In genomic region chr10:70820976-70821750, GRCh38 we compare ENCODE assay signal across 14 cellular contexts. TPM values are rescaled to one million over a fixed set of nuclear protein-coding genes. Genes with fewer than 3 reads are reported as not detected.
DNase-seq lines count a peak whose midpoint lies in the region; ATAC-seq, FAIRE-seq and TF ChIP-seq lines count a peak whose summit lies in the region.
"Had no signal": no experiment of that assay in that cellular context is flagged by ENCODE, and none has a peak within 500 bp of the region (broad histone marks: within the 10 kb centered on the region; RNA-seq: fewer than 3 reads in every experiment).

No MANE protein-coding gene starts in this region.

- H3K9me3 ChIP-seq in K562 (replicated peaks; ENCODE audit: control insufficient read depth, insufficient read depth, low read depth, low read length) (no peaks in the 10 kb centered on the region), smooth muscle cell (replicated peaks; ENCODE audit: low read depth) (no peaks in the 10 kb centered on the region)

- no peak for ATAC-seq in K562
- ATAC-seq in GM19397 (IDR thresholded peaks at IDR 0.05; ENCODE audit: unreplicated experiment), result no peak

- no peaks in the 10 kb centered on the region for H3K9me1 ChIP-seq in K562 (ENCODE audit: control insufficient read depth, insufficient read depth, low read length)

- H3K27ac Mint-ChIP-seq in activated naive CD4-positive, alpha-beta T cell treated with anti-CD3 and anti-CD28 coated beads, Interleukin-2, amount 50 U/mL, for 24 hours, result peak overlapping the region; percentile 19

- no TSS peak for BruUV-seq in K562 (replicated peaks; lab: Mats Ljungman, UMichigan)

- H3K4me3 ChIP-seq in K562 (no peak overlapping the region), smooth muscle cell (no peak overlapping the region)

- peaks cover 4% of the 10 kb centered on the region; the same call in 1 of the 3 replicates for H3K36me3 ChIP-seq in K562 (ENCODE audit: control insufficient read depth, insufficient read depth, low read length)
- no peaks in the 10 kb centered on the region for H3K36me3 ChIP-seq in smooth muscle cell (ENCODE audit: low read depth)

- no peak overlapping the region for H2AFZ ChIP-seq in K562 (ENCODE audit: low read depth, low read length)
- no peak overlapping the region for H2AFZ ChIP-seq in smooth muscle cell (ENCODE audit: low read depth)

- no peak overlapping the region for H3K9ac ChIP-seq in K562 (ENCODE audit: insufficient read depth in 1 of 2, low read depth in 2 of 2, low read length in 2 of 2)
- H3K9ac ChIP-seq in smooth muscle cell (ENCODE audit: low read depth), result no peak overlapping the region

- H3K4me2 ChIP-seq in K562 (ENCODE audit: insufficient read depth, low read length), result no peak overlapping the region
- no peak overlapping the region for H3K4me2 ChIP-seq in smooth muscle cell

- TF ChIP-seq CTCF in K562 (IDR thresholded peaks at IDR 0.05 in 2 of 3, conservative IDR thresholded peaks at IDR 0.05 in 1 of 3; ENCODE audit: insufficient read depth in 2 of 3, low read depth in 1 of 3, low read length in 3 of 3) (peak; percentile 27 to 31 (median 30); a peak in 2 of 6 replicates), smooth muscle cell (IDR thresholded peaks at IDR 0.05; ENCODE audit: borderline replicate concordance, insufficient read depth, poor library complexity, severe bottlenecking) (no peak)

- 66% methylated on average over 4 of the region's 4 CpGs for WGBS in K562 (ENCODE audit: insufficient coverage, low coverage, missing lambda C conversion rate)
- 89% methylated on average over 4 of the region's 4 CpGs for WGBS in smooth muscle cell (ENCODE audit: low lambda C conversion rate)

- in situ Hi-C loops in K562 (cut with MboI), result no loop called here

- no peak for FAIRE-seq in K562 (lab: Jason Lieb, UNC)
- FAIRE-seq in RCC 7860 (lab: Jason Lieb, UNC), result no peak
- FAIRE-seq: astrocyte, frontal cortex had no signal

- no peak for TF ChIP-seq POLR2A in K562 (conservative IDR thresholded peaks at IDR 0.05)

- TF ChIP-seq EP300 in Ishikawa (IDR thresholded peaks at IDR 0.05; ENCODE audit: borderline replicate concordance), result no peak
- TF ChIP-seq EP300 in K562 (IDR thresholded peaks at IDR 0.05; ENCODE audit: low read length), result no peak

- no peaks in the 10 kb centered on the region for H3K27me3 Mint-ChIP-seq in activated naive CD4-positive, alpha-beta T cell treated with anti-CD3 and anti-CD28 coated beads, Interleukin-2, amount 50 U/mL, for 24 hours

- H3K27me3 ChIP-seq in K562 (ENCODE audit: control insufficient read depth in 2 of 2, insufficient read depth in 2 of 2, low read length in 2 of 2) (no peaks in the 10 kb centered on the region), smooth muscle cell (ENCODE audit: low read depth) (no peaks in the 10 kb centered on the region)

- CTCF ChIA-PET in K562 (lab: Yijun Ruan, JAX; ENCODE audit: low intra/inter-chr PET ratio), result no interaction called here

- peaks cover 55% of the 10 kb centered on the region for H3K4me1 Mint-ChIP-seq in activated naive CD4-positive, alpha-beta T cell treated with anti-CD3 and anti-CD28 coated beads, Interleukin-2, amount 50 U/mL, for 24 hours

- H4K20me1 ChIP-seq in K562 (replicated peaks; ENCODE audit: control insufficient read depth, insufficient read depth, low read length), result 0 out of 2 replicates have a peak, but pooled peaks cover 3% of the 10 kb centered on the region
- peaks cover 41% of the 10 kb centered on the region for H4K20me1 ChIP-seq in smooth muscle cell (ENCODE audit: low read depth)

- H3K4me3 Mint-ChIP-seq in activated naive CD4-positive, alpha-beta T cell treated with anti-CD3 and anti-CD28 coated beads, Interleukin-2, amount 50 U/mL, for 24 hours, result no peak overlapping the region

- H3K27ac ChIP-seq in K562 (ENCODE audit: extremely low read depth, low read depth, low read length) (no peak overlapping the region), smooth muscle cell (ENCODE audit: low read depth) (peak overlapping the region; percentile 58)

- TF ChIP-seq RAD21 in Ishikawa (IDR thresholded peaks at IDR 0.05; ENCODE audit: low read depth), result peak; percentile 15; the same call in 1 of the 2 replicates
- peak in 1 of 2 experiments; percentile 24; a peak in 1 of 4 replicates for TF ChIP-seq RAD21 in K562 (CRISPR knock-in tag; conservative IDR thresholded peaks at IDR 0.05 in 1 of 2, IDR thresholded peaks at IDR 0.05 in 1 of 2)

- POLR2A ChIA-PET in K562 (lab: Yijun Ruan, JAX), result no interaction called here

- intact Hi-C loops in K562 (cut with micrococcal nuclease), result no loop called here

- DNase-seq in activated naive CD4-positive, alpha-beta T cell treated with Interleukin-2 at 50 U/mL for 16 hours, result no peak
- DNase-seq in K562 (ENCODE audit: extremely low read depth in 1 of 4, low spot score in 3 of 4), result no peak
- no peak for DNase-seq in smooth muscle cell (lab: John Stamatoyannopoulos, UW; ENCODE audit: unreplicated experiment)
- no peak for DNase-seq in RCC 7860 (ENCODE audit: low spot score)
- DNase-seq in GM19238 (ENCODE audit: insufficient read length, low spot score), result no peak
- DNase-seq: activated CD8-positive, alpha-beta memory T cell treated with anti-CD3 and anti-CD28 coated beads, Interleukin-2, amount 50 U/mL, for 4 hours; NCI-H1694 treated with DMSO at 0.1 percent for 48 hours; NCI-H774 had no signal

- H3K79me2 ChIP-seq in K562 (ENCODE audit: control insufficient read depth, insufficient read depth, low read length), result 0 out of 3 replicates have a peak, but pooled peaks cover 2% of the 10 kb centered on the region
- peaks cover 84% of the 10 kb centered on the region for H3K79me2 ChIP-seq in smooth muscle cell (ENCODE audit: low read depth)

- H3K4me1 ChIP-seq in K562 (replicated peaks in 1 of 2; ENCODE audit: control insufficient read depth in 2 of 2, insufficient read depth in 2 of 2, low read length in 2 of 2), result peaks cover 10 to 11% of the 10 kb centered on the region in 2 experiments
- peaks cover 9% of the 10 kb centered on the region for H3K4me1 ChIP-seq in smooth muscle cell (ENCODE audit: low read depth)

- peaks cover 11% of the 10 kb centered on the region for H3K36me3 Mint-ChIP-seq in activated naive CD4-positive, alpha-beta T cell treated with anti-CD3 and anti-CD28 coated beads, Interleukin-2, amount 50 U/mL, for 24 hours

- H3F3A ChIP-seq in smooth muscle cell (ENCODE audit: low read depth), result peaks cover 5% of the 10 kb centered on the region

- no peaks in the 10 kb centered on the region for H3K9me3 Mint-ChIP-seq in activated naive CD4-positive, alpha-beta T cell treated with anti-CD3 and anti-CD28 coated beads, Interleukin-2, amount 50 U/mL, for 24 hours

TF ChIP-seq in Ishikawa, 13 proteins besides CTCF, POLR2A, EP300 and RAD21 (continues in another document):
- TF ChIP-seq EGR1 (IDR thresholded peaks at IDR 0.05) (no peak), CREB1 (IDR thresholded peaks at IDR 0.05; ENCODE audit: low read depth) (no peak)

TF ChIP-seq in K562, 482 proteins besides CTCF, POLR2A, EP300 and RAD21:
- TF ChIP-seq ZNF311 (CRISPR knock-in tag; IDR thresholded peaks at IDR 0.05), result no peak
TF ChIP-seq in K562: peak in this region for 0.

RNA-seq across cellular contexts. Expression of gene SGPL1, which starts 5.4 kb away (rescaled TPM):
- 37.0 and 55.4 TPM in 2 replicates for total RNA-seq in K562 (2011; cell fraction: chromatin; rRNA removed; ENCODE audit: low replicate concordance)
- 23.6 and 26.2 TPM in 2 replicates for total RNA-seq in K562 (2011; cell fraction: nucleolus; rRNA removed)
- total RNA-seq in K562 (2011; cell fraction: nucleoplasm; rRNA removed), result 42.4 and 57.2 TPM in 2 replicates
- total RNA-seq in K562 (2014; rRNA removed), result 7.2 and 7.8 TPM in 2 replicates
- total RNA-seq in K562 (2014; rRNA removed; fragmentation: Illumina TruSeq; extraction: Trizol), result 11.2 and 12.6 TPM in 2 replicates
- total RNA-seq in K562 (2015; rRNA removed; fragmentation: Illumina TruSeq; extraction: Trizol), result 8.7 and 9.2 TPM in 2 replicates
- total RNA-seq in K562 (2021), result 11.4 and 18.0 TPM in 2 replicates
- polyA plus RNA-seq in K562 (2011; rRNA removed), result 6.8 and 9.5 TPM in 2 replicates
- polyA plus RNA-seq in K562 (2011; cell fraction: cytosol; rRNA removed), result 4.0 and 6.0 TPM in 2 replicates
- polyA plus RNA-seq in K562 (2011; cell fraction: nucleus; rRNA removed), result 10.9 and 11.4 TPM in 2 replicates
- 6.8 and 10.3 TPM in 2 replicates for polyA plus RNA-seq in K562 (2012)
- polyA plus RNA-seq in K562 (2014; fragmentation: Illumina TruSeq; extraction: Trizol), result 6.3 and 6.5 TPM in 2 replicates
- 1 to 10 TPM; 8.5 to 9.1 TPM for polyA plus RNA-seq in K562 (2014; fragmentation: Nextera tagmentation; extraction: Ambion mirVana)
- 5.3 and 6.0 TPM in 2 replicates for polyA plus RNA-seq in K562 (2014; rRNA removed)
- 26.6 and 27.8 TPM in 2 replicates for polyA minus RNA-seq in K562 (2011; rRNA and poly(A)+ RNA removed)
- 5.7 and 6.1 TPM in 2 replicates for polyA minus RNA-seq in K562 (2011; cell fraction: cytosol; rRNA and poly(A)+ RNA removed)
- polyA minus RNA-seq in K562 (2011; cell fraction: nucleus; rRNA and poly(A)+ RNA removed), result 7.0 and 12.2 TPM in 2 replicates
- total RNA-seq in smooth muscle cell, result 41.1 and 52.0 TPM in 2 replicates
- polyA plus RNA-seq in smooth muscle cell, result 20.0 and 35.2 TPM in 2 replicates

RNA-seq across cellular contexts. Expression of gene TBATA, which starts 36.0 kb away (rescaled TPM):
- not detected in 2 replicates for total RNA-seq in K562 (2011; cell fraction: chromatin; rRNA removed; ENCODE audit: low replicate concordance)
- total RNA-seq in K562 (2011; cell fraction: nucleolus; rRNA removed), result not detected in 2 replicates
- not detected in 2 replicates for total RNA-seq in K562 (2011; cell fraction: nucleoplasm; rRNA removed)
- total RNA-seq in K562 (2014; rRNA removed) (not detected in 2 replicates), K562 (2014; rRNA removed; fragmentation: Illumina TruSeq; extraction: Trizol) (not detected in 2 replicates), K562 (2015; rRNA removed; fragmentation: Illumina TruSeq; extraction: Trizol) (not detected in 2 replicates), K562 (2021) (not detected in 2 replicates), smooth muscle cell (not detected in 2 replicates)
- polyA plus RNA-seq in K562 (2011; rRNA removed) (not detected in 2 replicates), K562 (2014; fragmentation: Illumina TruSeq; extraction: Trizol) (not detected in 2 replicates), K562 (2014; fragmentation: Nextera tagmentation; extraction: Ambion mirVana) (not detected), K562 (2014; rRNA removed) (not detected in 2 replicates), smooth muscle cell (not detected in 2 replicates)
- not detected in 2 replicates for polyA plus RNA-seq in K562 (2011; cell fraction: cytosol; rRNA removed)
- not detected in 2 replicates for polyA plus RNA-seq in K562 (2011; cell fraction: nucleus; rRNA removed)
- polyA plus RNA-seq in K562 (2012), result not detected in 2 replicates
- polyA minus RNA-seq in K562 (2011; rRNA and poly(A)+ RNA removed), result not detected in 2 replicates
- not detected in 2 replicates for polyA minus RNA-seq in K562 (2011; cell fraction: cytosol; rRNA and poly(A)+ RNA removed)
- not detected in 2 replicates for polyA minus RNA-seq in K562 (2011; cell fraction: nucleus; rRNA and poly(A)+ RNA removed)
- total RNA-seq: astrocyte, frontal cortex, posterior vena cava had no signal
